ENCODE assay signal across 8 cellular contexts in the genomic region with DNA sequence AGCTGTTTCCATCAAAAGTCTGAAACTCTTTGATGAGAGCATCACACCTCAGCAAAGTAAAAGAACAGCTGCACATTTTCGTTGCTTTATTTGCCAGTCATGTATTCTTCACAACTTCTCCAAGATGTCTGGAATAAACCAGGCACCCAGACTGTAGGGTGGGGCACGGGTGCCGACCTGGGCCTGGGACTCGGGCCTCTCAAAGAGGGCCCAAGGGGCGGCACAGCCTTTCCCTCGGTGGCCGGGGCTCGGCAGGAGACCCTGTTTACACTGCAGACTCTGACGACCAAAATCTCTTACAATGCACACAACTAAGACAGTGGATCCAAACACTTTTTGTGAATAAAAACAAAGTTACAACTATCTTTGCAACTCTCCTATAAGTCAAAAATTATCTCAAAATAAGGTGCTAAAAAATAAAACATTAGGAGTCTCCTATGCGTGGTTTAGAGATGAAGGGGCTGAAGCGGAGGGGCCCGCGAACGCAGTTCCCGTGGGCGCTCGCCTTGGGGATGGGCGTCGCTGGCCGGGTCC. TPM values are rescaled to one million over a fixed set of nuclear protein-coding genes. Genes with fewer than 3 reads are reported as not detected.
DNase-seq lines count a peak whose midpoint lies in the region; ATAC-seq and TF ChIP-seq lines count a peak whose summit lies in the region.

No MANE protein-coding gene starts in this region.

- H4K20me1 ChIP-seq in KMS-11 (ENCODE audit: insufficient read depth): 0 out of 2 replicates have a peak, but pooled peaks cover 15% of the 10 kb centered on the region

- no peaks in the 10 kb centered on the region; the same call in 1 of the 2 replicates for H3K9me3 ChIP-seq in AG04450 (ENCODE audit: control insufficient read depth, insufficient read depth, low read length)

- H3K4me2 ChIP-seq in KMS-11: peak overlapping the region; percentile 80

- peak overlapping the region; percentile 36; the same call in 1 of the 2 replicates for H2AFZ ChIP-seq in KMS-11 (ENCODE audit: low read depth)

- DNase-seq in AG04450 (ENCODE audit: low read depth, low spot score): no peak
- DNase-seq in central memory CD4-positive, alpha-beta T cell: peak; percentile 3
- DNase-seq in mesenteric fat pad (ENCODE audit: low spot score): peak; percentile 62
- no peak for DNase-seq in SHP77 (lab: John Stamatoyannopoulos, UW)
- no peak for DNase-seq in GF-D8 (lab: John Stamatoyannopoulos, UW)
- no peak for DNase-seq in NCI-H2227 (lab: John Stamatoyannopoulos, UW; ENCODE audit: unreplicated experiment)
- no peak for DNase-seq in omental fat pad (ENCODE audit: low spot score)

- POLR2A ChIA-PET in AG04450 (lab: Yijun Ruan, JAX): interaction anchor here (0.5 to 0.9 kb wide), 5 partner anchors 37 to 149 kb away, joined by 3 to 4 read pairs (median 3); no protein-coding TSS in a partner anchor

- no peaks in the 10 kb centered on the region for H3K27me3 ChIP-seq in AG04450 (ENCODE audit: control insufficient read depth, insufficient read depth, low read length)
- no peaks in the 10 kb centered on the region for H3K27me3 ChIP-seq in KMS-11 (ENCODE audit: insufficient read depth, low read depth)

- CTCF ChIA-PET in AG04450 (lab: Charles Lee): interaction anchor here (0.7 to 1.2 kb wide), 2 partner anchors 84 to 85 kb away, joined by 3 read pairs; no protein-coding TSS in a partner anchor

- H3K79me2 ChIP-seq in KMS-11 (ENCODE audit: insufficient read depth, low read depth): peaks cover 82% of the 10 kb centered on the region

- H3K36me3 ChIP-seq in KMS-11 (ENCODE audit: insufficient read depth): no peaks in the 10 kb centered on the region; the same call in 1 of the 2 replicates

- H3K4me1 ChIP-seq in KMS-11 (ENCODE audit: low read depth, poor library complexity, severe bottlenecking): peaks cover 43% of the 10 kb centered on the region

- H3K27ac ChIP-seq in AG04450 (ENCODE audit: low read depth, low read length): peak overlapping the region; percentile 52
- H3K27ac ChIP-seq in KMS-11: peak overlapping the region; percentile 39

- ATAC-seq in omental fat pad (ENCODE audit: low FRiP score): no peak

- TF ChIP-seq CTCF in AG04450 (IDR thresholded peaks at IDR 0.05; ENCODE audit: low read depth, low read length) (no peak), KMS-11 (conservative IDR thresholded peaks at IDR 0.05; ENCODE audit: low read depth, low read length) (no peak), omental fat pad (IDR thresholded peaks at IDR 0.05) (no peak)

- peak overlapping the region; percentile 62; the same call in 1 of the 2 replicates for H3K9ac ChIP-seq in KMS-11

- H3K4me3 ChIP-seq in AG04450 (ENCODE audit: low read depth, low read length) (peak overlapping the region; percentile 89), KMS-11 (IDR thresholded peaks at IDR 0.05; ENCODE audit: insufficient read depth, low read depth, low read length) (no peak overlapping the region)

RNA-seq across cellular contexts. Expression of a gene that starts 0.7 kb away (rescaled TPM):
- polyA plus RNA-seq in AG04450 (2011; rRNA removed): 49.0 and 62.8 TPM in 2 replicates
- 49.8 and 73.7 TPM in 2 replicates for polyA minus RNA-seq in AG04450 (2011; rRNA and poly(A)+ RNA removed)
- 81.3 TPM for total RNA-seq in mesenteric fat pad
- total RNA-seq in omental fat pad: 100 to 1,000 TPM in 2 of 4 donors, 10 to 100 TPM in 2; 94.8 to 122 (median 108) TPM

RNA-seq across cellular contexts. Expression of a gene that starts 43.6 kb away (rescaled TPM):
- polyA plus RNA-seq in AG04450 (2011; rRNA removed): 1.6 and 2.9 TPM in 2 replicates
- 1.8 and 2.3 TPM in 2 replicates for polyA minus RNA-seq in AG04450 (2011; rRNA and poly(A)+ RNA removed)
- 5.9 TPM for total RNA-seq in mesenteric fat pad
- total RNA-seq in omental fat pad: 1 to 10 TPM in 3 of 4 donors, under 1 TPM in 1; 0.96 to 8.0 (median 2.8) TPM

RNA-seq across cellular contexts. Expression of a gene that starts 57.5 kb away (rescaled TPM):
- polyA plus RNA-seq in AG04450 (2011; rRNA removed): 41.5 and 43.7 TPM in 2 replicates
- 57.6 and 61.1 TPM in 2 replicates for polyA minus RNA-seq in AG04450 (2011; rRNA and poly(A)+ RNA removed)
- total RNA-seq in mesenteric fat pad: 89.8 TPM
- 100 to 1,000 TPM in 1 of 4 donors, 10 to 100 TPM in 3; 63.8 to 129 (median 76.6) TPM for total RNA-seq in omental fat pad

RNA-seq across cellular contexts. Expression of a gene that starts 58.3 kb away (rescaled TPM):
- 29.0 and 31.2 TPM in 2 replicates for polyA plus RNA-seq in AG04450 (2011; rRNA removed)
- 5.3 and 7.1 TPM in 2 replicates for polyA minus RNA-seq in AG04450 (2011; rRNA and poly(A)+ RNA removed)
- 11.1 TPM for total RNA-seq in mesenteric fat pad
- 10 to 100 TPM in 1 of 4 donors, 1 to 10 TPM in 3; 5.4 to 12.7 (median 9.3) TPM for total RNA-seq in omental fat pad

Comparison
In these comparisons a context has a peak if more than half of its experiments do, and no peak if none do; other contexts are left out.
1. DNase-seq: peak in central memory CD4-positive, alpha-beta T cell (single experiment) and mesenteric fat pad (single experiment); none in AG04450 (single experiment), SHP77 (0 of 2), GF-D8 (single experiment), NCI-H2227 (single experiment) and omental fat pad (single experiment).